Comparison of ENCODE assay signal across 9 cellular contexts in the genomic region with DNA sequence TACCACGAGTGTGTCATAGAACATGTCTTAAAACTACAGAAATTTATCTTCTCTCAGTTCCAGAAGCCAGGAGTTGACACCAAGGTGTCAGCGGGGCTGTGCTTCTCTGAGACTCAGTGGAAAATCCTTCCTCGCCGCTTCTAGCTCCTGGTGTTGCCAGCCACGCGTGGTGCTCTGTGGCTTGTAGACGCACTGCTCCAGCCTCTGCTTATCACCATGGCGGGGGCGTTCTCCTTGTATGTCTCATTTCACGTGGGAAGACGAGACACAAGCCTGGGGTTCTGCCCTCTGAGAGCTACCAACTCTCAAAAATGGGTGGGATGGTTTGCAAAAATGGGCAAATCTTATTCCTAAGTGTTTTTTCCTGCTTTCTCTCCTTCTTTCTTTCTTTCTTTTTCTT. TPM values are rescaled to one million over a fixed set of nuclear protein-coding genes. Genes with fewer than 3 reads are reported as not detected.
"Had no signal": no experiment of that assay in that cellular context is flagged by ENCODE, and none has a peak within 500 bp of the region (broad histone marks: within the 10 kb centered on the region; RNA-seq: fewer than 3 reads in every experiment).

No MANE protein-coding gene starts in this region.

- ATAC-seq: HCT116, HepG2 had no signal

- H3K36me3 ChIP-seq: HAP-1 had no signal

- DNase-seq: GM23248, GOT3, H7 had no signal

- H3K4me1 ChIP-seq: HAP-1 had no signal

- H3K4me3 ChIP-seq: GM23248, HAP-1 had no signal

- H3K27ac ChIP-seq: GM23248, HL-60 had no signal

RNA-seq across cellular contexts. Expression of a gene that starts 11.0 kb away (rescaled TPM):
- total RNA-seq: GM23248, H4, H7, HepG2, HT1080 had no signal
